ENCODE assay signal across 27 cellular contexts in genomic region chrX:120840826-120841225, GRCh38. TPM values are rescaled to one million over a fixed set of nuclear protein-coding genes. Genes with fewer than 3 reads are reported as not detected.
DNase-seq lines count a peak whose midpoint lies in the region; ATAC-seq, FAIRE-seq and TF ChIP-seq lines count a peak whose summit lies in the region.
"Had no signal": no experiment of that assay in that cellular context is flagged by ENCODE, and none has a peak within 500 bp of the region (broad histone marks: within the 10 kb centered on the region; RNA-seq: fewer than 3 reads in every experiment).

No MANE protein-coding gene starts in this region.

- no peak overlapping the region for H3K27ac ChIP-seq in A673 (ENCODE audit: low read depth, low read length, poor library complexity, severe bottlenecking)
- no peak overlapping the region for H3K27ac ChIP-seq in PC-9
- H3K27ac ChIP-seq in aorta (ENCODE audit: low read depth in 1 of 2, low read length in 2 of 2), result no peak overlapping the region
- H3K27ac ChIP-seq: uterus had no signal

- H3F3A ChIP-seq in PC-9 (ENCODE audit: insufficient read depth, low read depth), result no peaks in the 10 kb centered on the region

- H3K4me1 ChIP-seq in A673 (ENCODE audit: insufficient read depth, low read length, poor library complexity, severe bottlenecking) (no peaks in the 10 kb centered on the region), adipocyte (ENCODE audit: control insufficient read depth, insufficient read depth, low read length) (no peaks in the 10 kb centered on the region), PC-9 (replicated peaks; ENCODE audit: insufficient read depth) (0 out of 2 replicates have a peak, but pooled peaks cover 7% of the 10 kb centered on the region), aorta (ENCODE audit: control insufficient read depth in 1 of 2, insufficient read depth in 2 of 2, low read length in 2 of 2) (no peaks in the 10 kb centered on the region)
- H3K4me1 ChIP-seq: uterus had no signal

- peak; percentile 80 for FAIRE-seq in H54 (lab: Jason Lieb, UNC)
- FAIRE-seq: A204.1, GM12892, RCC 7860, small intestine had no signal

- intact Hi-C loops in A673 (cut with micrococcal nuclease; ENCODE audit: unreplicated experiment) (no loop called here), head of caudate nucleus (cut with DNase I) (no loop called here), PC-9 (cut with micrococcal nuclease; ENCODE audit: unreplicated experiment) (no loop called here), aorta (cut with DNase I) (no loop called here)

- WGBS in aorta, 2 donors, result 49 to 76% methylated on average over 2 of the region's 2 CpGs

- no peaks in the 10 kb centered on the region for H3K36me3 ChIP-seq in A673 (ENCODE audit: insufficient read depth, low read length, poor library complexity, severe bottlenecking)
- no peaks in the 10 kb centered on the region for H3K36me3 ChIP-seq in adipocyte (ENCODE audit: control insufficient read depth, insufficient read depth, low read length, severe bottlenecking)
- H3K36me3 ChIP-seq in PC-9 (ENCODE audit: low read depth), result no peaks in the 10 kb centered on the region
- H3K36me3 ChIP-seq in aorta (ENCODE audit: control insufficient read depth in 1 of 2, insufficient read depth in 2 of 2, low read length in 1 of 2), result no peaks in the 10 kb centered on the region
- H3K36me3 ChIP-seq: uterus had no signal

- no peaks in the 10 kb centered on the region for H4K20me1 ChIP-seq in PC-9 (ENCODE audit: insufficient read depth)

- no peak overlapping the region for H2AFZ ChIP-seq in PC-9

- H3K9me2 ChIP-seq in PC-9 (ENCODE audit: insufficient read depth), result no peaks in the 10 kb centered on the region; the same call in 1 of the 2 replicates

- POLR2A ChIA-PET in A673 (lab: Charles Lee; ENCODE audit: low non-redundant PET), result no interaction called here
- POLR2A ChIA-PET in PC-9 (lab: Charles Lee; ENCODE audit: unreplicated experiment), result no interaction called here

- H3K4me2 ChIP-seq in PC-9, result no peak overlapping the region

- H3K4me3 ChIP-seq in A673 (ENCODE audit: low read depth, low read length, poor library complexity, severe bottlenecking) (no peak overlapping the region), adipocyte (ENCODE audit: low read length) (no peak overlapping the region), fibroblast of mammary gland (ENCODE audit: control insufficient read depth, low read depth, low read length) (no peak overlapping the region), PC-9 (no peak overlapping the region), aorta (ENCODE audit: low read length in 2 of 2) (no peak overlapping the region)
- H3K4me3 ChIP-seq: uterus had no signal

- CTCF ChIA-PET in A673 (lab: Charles Lee), result interaction anchor here (0.5 kb wide), 1 partner anchor 63 kb away, joined by 9 read pairs; no protein-coding TSS in a partner anchor
- CTCF ChIA-PET in PC-9 (lab: Charles Lee), result no interaction called here

- TF ChIP-seq CTCF in A673 (conservative IDR thresholded peaks at IDR 0.05; ENCODE audit: low read depth, low read length) (no peak), fibroblast of mammary gland (conservative IDR thresholded peaks at IDR 0.05; ENCODE audit: control insufficient read depth, insufficient read depth, low read depth, low read length) (no peak), PC-9 (conservative IDR thresholded peaks at IDR 0.05) (no peak)

- DNase-seq in A673 (ENCODE audit: low spot score), result peak; percentile 41
- DNase-seq in H54 (ENCODE audit: insufficient read length, low spot score), result peak; percentile 6
- DNase-seq in adipocyte (ENCODE audit: low read depth), result peak; percentile 54
- DNase-seq in fibroblast of mammary gland (ENCODE audit: low read depth), result peak; percentile 69
- DNase-seq in head of caudate nucleus, result no peak
- DNase-seq in PC-9, result no peak
- DNase-seq in aorta, result no peak
- DNase-seq: activated CD4-positive, alpha-beta memory T cell treated with anti-CD3 and anti-CD28 coated beads, Interleukin-2, amount 10 ng/mL, durations not matched to agents 7 days and 5 days; activated T-cell treated with anti-CD3 and anti-CD28 coated beads, Interleukin-2, amount 50 U/mL, for 48 hours; CD8-positive, alpha-beta memory T cell; glutamatergic neuron; naive thymus-derived CD4-positive, alpha-beta T cell; NCI-H2171; NCI-H774; posterior cingulate gyrus; small intestine; stimulated activated CD4-positive, alpha-beta T cell treated with anti-CD3 and anti-CD28 coated beads, Interleukin-4, amount 100 ng/mL, for 4 hours; stimulated activated CD8-positive, alpha-beta memory T cell treated with anti-CD3 and anti-CD28 coated beads, Interleukin-4, amount 100 ng/mL, for 48 hours; substantia nigra; SW 1271; uterus had no signal

- no peak for TF ChIP-seq POLR2A in H54 (IDR thresholded peaks at IDR 0.05; ENCODE audit: low read depth, low read length)

- no TSS peak for BruUV-seq in A673 (replicated peaks; lab: Mats Ljungman, UMichigan)
- BruUV-seq in PC-9 (replicated peaks; lab: Mats Ljungman, UMichigan), result no TSS peak

- H3K79me2 ChIP-seq in PC-9 (ENCODE audit: low read depth), result no peaks in the 10 kb centered on the region

- H3K9ac ChIP-seq in adipocyte (ENCODE audit: low read length), result no peak overlapping the region

- H3K9me3 ChIP-seq in A673 (ENCODE audit: low read depth, low read length, poor library complexity, severe bottlenecking) (no peaks in the 10 kb centered on the region), adipocyte (ENCODE audit: control insufficient read depth, low read length) (peaks cover 2% of the 10 kb centered on the region), PC-9 (ENCODE audit: insufficient read depth, low read depth) (no peaks in the 10 kb centered on the region), aorta (ENCODE audit: control insufficient read depth, low read length) (no peaks in the 10 kb centered on the region)
- H3K9me3 ChIP-seq: uterus had no signal

- ATAC-seq in aorta (ENCODE audit: low FRiP score) (no peak), HG02588 (IDR thresholded peaks at IDR 0.05; ENCODE audit: unreplicated experiment) (no peak)
- ATAC-seq: naive thymus-derived CD4-positive, alpha-beta T cell had no signal

- H3K27me3 ChIP-seq in A673 (replicated peaks; ENCODE audit: insufficient read depth, low read depth, low read length, poor library complexity) (no peaks in the 10 kb centered on the region), adipocyte (replicated peaks; ENCODE audit: control insufficient read depth, insufficient read depth, low read length) (no peaks in the 10 kb centered on the region), PC-9 (ENCODE audit: insufficient read depth, low read depth) (no peaks in the 10 kb centered on the region), aorta (ENCODE audit: control insufficient read depth in 1 of 2, insufficient read depth in 2 of 2, low read length in 1 of 2) (no peaks in the 10 kb centered on the region)
- H3K27me3 ChIP-seq: uterus had no signal

RNA-seq across cellular contexts. Expression of gene CT47B1, which starts 34.8 kb away (rescaled TPM):
- not detected in 2 replicates for total RNA-seq in A673 (2021)
- total RNA-seq in PC-9 (2021), result not detected in 2 replicates
- total RNA-seq in aorta, result not detected
- polyA plus RNA-seq in aorta, result not detected
- total RNA-seq: activated CD4-positive, alpha-beta memory T cell treated with anti-CD3 and anti-CD28 coated beads, Interleukin-2, amount 10 ng/mL, durations not matched to agents 7 days and 5 days; CD8-positive, alpha-beta memory T cell; G401; lung microvascular endothelial cell; naive thymus-derived CD4-positive, alpha-beta T cell; uterus had no signal
- polyA plus RNA-seq: CD8-positive, alpha-beta memory T cell; naive thymus-derived CD4-positive, alpha-beta T cell; small intestine had no signal

Comparison
In these comparisons a context has a peak if more than half of its experiments do, and no peak if none do; other contexts are left out.
1. DNase-seq: peak in A673 (single experiment), H54 (single experiment), adipocyte (single experiment) and fibroblast of mammary gland (single experiment); none in head of caudate nucleus (0 of 42), PC-9 (0 of 2) and aorta (0 of 2).